Comparison of ENCODE assay signal across 19 cellular contexts in the genomic region with DNA sequence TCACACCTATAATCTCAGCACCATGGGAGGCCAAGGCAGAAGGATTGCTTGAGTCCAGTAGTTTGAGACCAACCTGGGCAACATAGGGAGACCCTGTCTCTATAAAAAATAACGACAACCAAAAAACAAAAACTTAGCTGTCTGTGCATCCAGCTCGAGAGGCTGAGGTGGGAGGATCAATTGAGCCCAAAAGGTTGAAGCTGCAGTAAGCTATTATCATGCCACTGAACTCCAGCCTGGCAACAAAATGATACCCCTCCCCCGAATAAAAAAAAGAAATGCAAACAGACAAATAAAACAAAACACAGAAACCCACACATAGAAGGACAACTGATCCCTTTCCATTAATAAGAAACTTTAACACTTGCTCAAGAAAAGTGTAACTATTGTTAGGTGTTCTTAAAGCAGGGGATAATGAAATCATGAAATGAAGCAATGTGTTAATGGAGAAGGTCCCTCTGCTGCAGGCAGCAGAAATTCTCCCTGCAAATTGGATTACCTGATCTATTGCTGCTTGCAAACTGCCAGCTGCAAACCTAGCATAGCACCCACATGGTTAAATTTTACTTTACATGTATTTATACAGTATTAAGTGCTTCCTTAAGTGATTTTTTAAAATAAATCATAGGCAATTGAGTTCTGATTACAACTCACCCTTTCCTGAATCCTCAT.
"Had no signal": no experiment of that assay in that cellular context is flagged by ENCODE, and none has a peak within 500 bp of the region (broad histone marks: within the 10 kb centered on the region; RNA-seq: fewer than 3 reads in every experiment).

No MANE protein-coding gene starts in this region.

- H3K36me3 Mint-ChIP-seq: stimulated activated memory B cell treated with anti-CD40 and anti-IgM and Interleukin-4, amounts not matched to agents 10 μg/mL and 1 μg/mL and 100 μg/mL, for 72 hours had no signal

- H3K27ac ChIP-seq: body of pancreas, coronary artery, epithelial cell of prostate, gastrocnemius medialis, heart right ventricle, tibial artery, vagina had no signal

- H3K4me1 ChIP-seq: body of pancreas, gastrocnemius medialis, vagina had no signal

- H3K4me3 Mint-ChIP-seq: activated CD4-positive, alpha-beta T cell treated with anti-CD3 and anti-CD28 coated beads, Interleukin-2, amount 10 ng/mL, durations not matched to agents 7 days and 5 days; activated naive CD4-positive, alpha-beta T cell treated with anti-CD3 and anti-CD28 coated beads, Interleukin-2, amount 50 U/mL, for 24 hours; stimulated activated memory B cell treated with anti-CD40 and anti-IgM and Interleukin-4, amounts not matched to agents 10 μg/mL and 1 μg/mL and 100 μg/mL, for 72 hours had no signal

- ATAC-seq: body of pancreas; gastrocnemius medialis; heart right ventricle; right cardiac atrium; stimulated activated memory B cell treated with anti-CD40 and anti-IgM and Interleukin-4, amounts not matched to agents 10 μg/mL and 1 μg/mL and 100 μg/mL, for 72 hours had no signal

- H3K9me3 Mint-ChIP-seq: activated CD4-positive, alpha-beta T cell treated with anti-CD3 and anti-CD28 coated beads, Interleukin-2, amount 10 ng/mL, durations not matched to agents 7 days and 5 days; activated naive CD4-positive, alpha-beta T cell treated with anti-CD3 and anti-CD28 coated beads, Interleukin-2, amount 50 U/mL, for 24 hours had no signal

- H3K9me3 ChIP-seq: body of pancreas, gastrocnemius medialis, vagina had no signal

- H3K27ac Mint-ChIP-seq: activated CD4-positive, alpha-beta T cell treated with anti-CD3 and anti-CD28 coated beads, Interleukin-2, amount 10 ng/mL, durations not matched to agents 7 days and 5 days; activated naive CD4-positive, alpha-beta T cell treated with anti-CD3 and anti-CD28 coated beads, Interleukin-2, amount 50 U/mL, for 24 hours; progenitor cell of endocrine pancreas; stimulated activated memory B cell treated with anti-CD40 and anti-IgM and Interleukin-4, amounts not matched to agents 10 μg/mL and 1 μg/mL and 100 μg/mL, for 72 hours had no signal

- H3K27me3 ChIP-seq: body of pancreas, gastrocnemius medialis, heart right ventricle, tibial artery, vagina had no signal

- H3K4me3 ChIP-seq: body of pancreas, coronary artery, gastrocnemius medialis, heart right ventricle, tibial artery, vagina had no signal

- H3K27me3 Mint-ChIP-seq: activated CD4-positive, alpha-beta T cell treated with anti-CD3 and anti-CD28 coated beads, Interleukin-2, amount 10 ng/mL, durations not matched to agents 7 days and 5 days; activated naive CD4-positive, alpha-beta T cell treated with anti-CD3 and anti-CD28 coated beads, Interleukin-2, amount 50 U/mL, for 24 hours; progenitor cell of endocrine pancreas; stimulated activated memory B cell treated with anti-CD40 and anti-IgM and Interleukin-4, amounts not matched to agents 10 μg/mL and 1 μg/mL and 100 μg/mL, for 72 hours had no signal

- DNase-seq: activated CD4-positive, alpha-beta T cell treated with anti-CD3 and anti-CD28 coated beads, Interleukin-2, amount 10 ng/mL, durations not matched to agents 7 days and 5 days; activated CD4-positive, CD25-positive, alpha-beta regulatory T cell; amniotic stem cell; body of pancreas; central memory CD4-positive, alpha-beta T cell; effector CD8-positive, alpha-beta T cell; gastrocnemius medialis; heart right ventricle; kidney glomerular epithelial cell; midbrain; right cardiac atrium; stimulated activated CD4-positive, alpha-beta T cell treated with anti-CD3 and anti-CD28 coated beads, Interleukin-1b, Interleukin-23, amount 100 ng/mL, for 48 hours; tibial artery had no signal

- H3K4me1 Mint-ChIP-seq: activated CD4-positive, alpha-beta T cell treated with anti-CD3 and anti-CD28 coated beads, Interleukin-2, amount 10 ng/mL, durations not matched to agents 7 days and 5 days; activated naive CD4-positive, alpha-beta T cell treated with anti-CD3 and anti-CD28 coated beads, Interleukin-2, amount 50 U/mL, for 24 hours had no signal

- H3K36me3 ChIP-seq: gastrocnemius medialis, heart right ventricle, tibial artery, vagina had no signal
